Comparison of ENCODE assay signal across 23 cellular contexts in the genomic region with DNA sequence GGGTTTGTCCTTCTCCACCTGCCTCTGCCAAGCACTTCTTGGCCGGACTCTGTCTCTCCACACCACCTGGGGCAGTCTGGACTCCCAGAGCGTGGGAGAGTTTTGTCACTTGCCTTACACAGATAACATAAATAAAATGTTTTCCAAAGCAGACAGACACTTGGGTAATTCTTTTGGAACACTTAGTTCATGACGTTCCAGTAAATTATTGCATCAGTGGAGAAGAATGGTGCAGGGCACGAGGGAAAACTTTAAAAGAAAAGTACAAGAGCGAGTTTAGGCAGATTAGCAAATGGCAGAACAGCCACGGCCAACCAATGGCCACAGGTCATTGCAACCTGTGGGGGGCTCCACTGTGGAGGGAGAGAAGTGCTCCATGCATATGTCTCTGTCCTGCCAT.
A peak's percentile ranks its signal among the peaks of the same experiment; 100 is the strongest.
DNase-seq lines count a peak whose midpoint lies in the region; ATAC-seq, FAIRE-seq and TF ChIP-seq lines count a peak whose summit lies in the region.
"Had no signal": no experiment of that assay in that cellular context is flagged by ENCODE, and none has a peak within 500 bp of the region (broad histone marks: within the 10 kb centered on the region; RNA-seq: fewer than 3 reads in every experiment).

No MANE protein-coding gene starts in this region.

- no peaks in the 10 kb centered on the region for H3K36me3 Mint-ChIP-seq in activated CD4-positive, alpha-beta T cell treated with anti-CD3 and anti-CD28 coated beads, Interleukin-2, amount 10 ng/mL, durations not matched to agents 24 days and 14 days (ENCODE audit: low read depth)
- H3K36me3 Mint-ChIP-seq: brain, mesothelial cell of epicardium had no signal

- FAIRE-seq in endothelial cell of umbilical vein (lab: Jason Lieb, UNC), result no peak
- FAIRE-seq: endometrium had no signal

- H3K4me3 Mint-ChIP-seq in activated CD4-positive, alpha-beta T cell treated with anti-CD3 and anti-CD28 coated beads, Interleukin-2, amount 10 ng/mL, durations not matched to agents 24 days and 14 days, result no peak overlapping the region
- H3K4me3 Mint-ChIP-seq: brain, mesothelial cell of epicardium, nephron progenitor cell had no signal

- H3K9me3 Mint-ChIP-seq in activated CD4-positive, alpha-beta T cell treated with anti-CD3 and anti-CD28 coated beads, Interleukin-2, amount 10 ng/mL, durations not matched to agents 24 days and 14 days, result no peaks in the 10 kb centered on the region

- H3K9me1 ChIP-seq in endothelial cell of umbilical vein (replicated peaks; ENCODE audit: control insufficient read depth, extremely low read depth, insufficient read depth, low read length), result no peaks in the 10 kb centered on the region

- H3K9me3 ChIP-seq in endothelial cell of umbilical vein (replicated peaks; ENCODE audit: control insufficient read depth, insufficient read depth, low read length), result no peaks in the 10 kb centered on the region
- no peaks in the 10 kb centered on the region for H3K9me3 ChIP-seq in right cardiac atrium (ENCODE audit: control insufficient read depth, low read length)
- H3K9me3 ChIP-seq in subcutaneous abdominal adipose tissue (ENCODE audit: control insufficient read depth in 5 of 5, low read length in 5 of 5), result peaks cover 0 to 9% (median 2%) of the 10 kb centered on the region in 5 donors

- no peak overlapping the region for H3K9ac ChIP-seq in endothelial cell of umbilical vein (replicated peaks; ENCODE audit: extremely low read depth, insufficient read depth, low read length)
- no peak overlapping the region for H3K9ac ChIP-seq in subcutaneous abdominal adipose tissue (ENCODE audit: low read length in 5 of 5)

- POLR2A ChIA-PET in endothelial cell of umbilical vein (lab: Charles Lee), result no interaction called here

- CTCF ChIA-PET in endothelial cell of umbilical vein (lab: Charles Lee), result interaction anchor here (1.1 to 2.7 kb wide), 3 partner anchors 10 to 127 kb away, joined by 3 to 10 read pairs (median 6); no protein-coding TSS in a partner anchor

- H3K79me2 ChIP-seq in endothelial cell of umbilical vein (ENCODE audit: control insufficient read depth, insufficient read depth, low read length), result no peaks in the 10 kb centered on the region

- no peaks in the 10 kb centered on the region for H4K20me1 ChIP-seq in endothelial cell of umbilical vein (replicated peaks; ENCODE audit: control insufficient read depth, extremely low read depth, insufficient read depth, low read length)

- no peak for TF ChIP-seq CTCF in endothelial cell of umbilical vein (IDR thresholded peaks at IDR 0.05; ENCODE audit: extremely low read depth in 1 of 2, insufficient read depth in 1 of 2, low read depth in 1 of 2, low read length in 2 of 2)

- no peak overlapping the region for H2AFZ ChIP-seq in endothelial cell of umbilical vein (ENCODE audit: low read depth, low read length)

- no peaks in the 10 kb centered on the region for H3K4me1 Mint-ChIP-seq in activated CD4-positive, alpha-beta T cell treated with anti-CD3 and anti-CD28 coated beads, Interleukin-2, amount 10 ng/mL, durations not matched to agents 24 days and 14 days
- H3K4me1 Mint-ChIP-seq: brain, mesothelial cell of epicardium had no signal

- ATAC-seq in right cardiac atrium (peak; percentile 71 to 73), HG02884 (IDR thresholded peaks at IDR 0.05; ENCODE audit: unreplicated experiment) (no peak)

- H3K27ac Mint-ChIP-seq in activated CD4-positive, alpha-beta T cell treated with anti-CD3 and anti-CD28 coated beads, Interleukin-2, amount 10 ng/mL, durations not matched to agents 24 days and 14 days, result no peak overlapping the region
- H3K27ac Mint-ChIP-seq: activated naive CD4-positive, alpha-beta T cell treated with anti-CD3 and anti-CD28 coated beads, Interleukin-2, amount 50 U/mL, for 72 hours; mesothelial cell of epicardium; nephron progenitor cell had no signal

- peak overlapping the region; percentile 85 for H3K27ac ChIP-seq in endothelial cell of umbilical vein (ENCODE audit: insufficient read depth, low read depth, low read length)
- peak overlapping the region; percentile 12 for H3K27ac ChIP-seq in right cardiac atrium (ENCODE audit: low read length)
- H3K27ac ChIP-seq in subcutaneous abdominal adipose tissue (ENCODE audit: low read depth, low read length), result peak overlapping the region; percentile 21
- H3K27ac ChIP-seq: 22Rv1 had no signal

- peak; percentile 21 for DNase-seq in activated CD4-positive, alpha-beta T cell treated with anti-CD3 and anti-CD28 coated beads, Interleukin-2, amount 10 ng/mL, durations not matched to agents 24 days and 14 days
- DNase-seq in activated CD4-positive, alpha-beta T cell treated with anti-CD3 and anti-CD28 coated beads, Interleukin-2, amount 50 U/mL, for 1 hour, result no peak
- no peak for DNase-seq in endothelial cell of umbilical vein (ENCODE audit: low read depth, low spot score)
- DNase-seq in right cardiac atrium, result peak in 2 of 3 donors; percentile 43 to 57
- no peak for DNase-seq in germinal center (ENCODE audit: low spot score)
- no peak for DNase-seq in T-helper 2 cell
- DNase-seq: activated CD4-positive, alpha-beta T cell treated with anti-CD3 and anti-CD28 coated beads for 1 hour; AML-193; DMS79 treated with DMSO at 0.1 percent for 48 hours; NCI-H1436 treated with DMSO at 0.1 percent for 48 hours; NCI-H2171 treated with DMSO at 0.1 percent for 48 hours; nephron progenitor cell; SHP77; stimulated activated CD8-positive, alpha-beta memory T cell treated with anti-CD3 and anti-CD28 coated beads, Interleukin-4, amount 100 ng/mL, for 48 hours; SW 1271 had no signal

- peaks cover 14% of the 10 kb centered on the region for H3K27me3 Mint-ChIP-seq in activated CD4-positive, alpha-beta T cell treated with anti-CD3 and anti-CD28 coated beads, Interleukin-2, amount 10 ng/mL, durations not matched to agents 24 days and 14 days

- H3K36me3 ChIP-seq in endothelial cell of umbilical vein (ENCODE audit: control insufficient read depth in 2 of 2, extremely low read depth in 1 of 2, insufficient read depth in 2 of 2, low read length in 2 of 2), result no peaks in the 10 kb centered on the region
- H3K36me3 ChIP-seq in subcutaneous abdominal adipose tissue (ENCODE audit: control insufficient read depth in 5 of 5, insufficient read depth in 5 of 5, low read length in 5 of 5), result no peaks in the 10 kb centered on the region
- H3K36me3 ChIP-seq: MG63 had no signal

- H3K4me1 ChIP-seq in endothelial cell of umbilical vein (ENCODE audit: control insufficient read depth, extremely low read depth, insufficient read depth, low read length), result peaks cover 54% of the 10 kb centered on the region
- peaks cover 6% of the 10 kb centered on the region for H3K4me1 ChIP-seq in right cardiac atrium (ENCODE audit: control insufficient read depth, insufficient read depth, low read length)
- H3K4me1 ChIP-seq in subcutaneous abdominal adipose tissue (ENCODE audit: control insufficient read depth in 5 of 5, insufficient read depth in 5 of 5, low read length in 5 of 5), result peaks cover 20 to 45% (median 40%) of the 10 kb centered on the region in 5 donors

- intact Hi-C loops in activated CD4-positive, alpha-beta T cell treated with anti-CD3 and anti-CD28 coated beads, Interleukin-2, amount 10 ng/mL, durations not matched to agents 24 days and 14 days (cut with micrococcal nuclease), result no loop called here
- intact Hi-C loops in endothelial cell of umbilical vein (cut with micrococcal nuclease) (loop anchor here (5.0 kb wide), 2 partner anchors 226 to 456 kb away; no protein-coding TSS in a partner anchor), right cardiac atrium (cut with DNase I) (no loop called here)

- H3K4me2 ChIP-seq in endothelial cell of umbilical vein (ENCODE audit: insufficient read depth, low read length), result peak overlapping the region; percentile 57

- BruUV-seq in endothelial cell of umbilical vein (replicated peaks; lab: Mats Ljungman, UMichigan), result no TSS peak

- H3K4me3 ChIP-seq in endothelial cell of umbilical vein (replicated peaks in 1 of 3; ENCODE audit: insufficient read depth in 1 of 3, low read depth in 1 of 3, low read length in 3 of 3) (no peak overlapping the region), right cardiac atrium (ENCODE audit: low read length) (no peak overlapping the region), subcutaneous abdominal adipose tissue (ENCODE audit: low read depth in 1 of 5, low read length in 5 of 5) (peak overlapping the region in 1 of 5 donors; percentile 22)
- H3K4me3 ChIP-seq: MG63 had no signal

- no peaks in the 10 kb centered on the region for H3K27me3 ChIP-seq in endothelial cell of umbilical vein (ENCODE audit: control insufficient read depth in 2 of 2, insufficient read depth in 2 of 2, low read length in 2 of 2)
- no peaks in the 10 kb centered on the region for H3K27me3 ChIP-seq in right cardiac atrium (ENCODE audit: control insufficient read depth, insufficient read depth)
- H3K27me3 ChIP-seq in subcutaneous abdominal adipose tissue (ENCODE audit: control insufficient read depth in 5 of 5, insufficient read depth in 4 of 5, low read length in 5 of 5), result no peaks in the 10 kb centered on the region
- H3K27me3 ChIP-seq: MG63 had no signal

- dilution Hi-C loops in endothelial cell of umbilical vein (cut with MboI; ENCODE audit: extremely low pct_ligation_motif_present, low sequenced_read_pairs), result no loop called here

- TF ChIP-seq POLR2A in endothelial cell of umbilical vein (IDR thresholded peaks at IDR 0.05; ENCODE audit: low read depth, low read length), result no peak

- WGBS in right cardiac atrium, result 57% methylated on average over 6 of the region's 6 CpGs

TF ChIP-seq in endothelial cell of umbilical vein, 7 proteins besides CTCF, POLR2A, EP300 and RAD21:
- no peak for TF ChIP-seq JUN (IDR thresholded peaks at IDR 0.05; ENCODE audit: borderline replicate concordance, insufficient read depth, insufficient read length, low read depth)
- TF ChIP-seq EZH2 (IDR thresholded peaks at IDR 0.05; ENCODE audit: borderline replicate concordance, low read depth, low read length, severe bottlenecking), result no peak
- no peak for TF ChIP-seq FOS (IDR thresholded peaks at IDR 0.05; ENCODE audit: borderline replicate concordance, insufficient read depth, low read length)
- no peak for TF ChIP-seq POLR2AphosphoS5 (IDR thresholded peaks at IDR 0.05; ENCODE audit: insufficient read depth, low read depth, low read length)
- TF ChIP-seq GATA2 (IDR thresholded peaks at IDR 0.05; ENCODE audit: insufficient read depth, insufficient read length, low read depth, low read length), result no peak
- TF ChIP-seq MYC (IDR thresholded peaks at IDR 0.05; ENCODE audit: low read depth, low read length), result no peak
- TF ChIP-seq, protein P1, sequence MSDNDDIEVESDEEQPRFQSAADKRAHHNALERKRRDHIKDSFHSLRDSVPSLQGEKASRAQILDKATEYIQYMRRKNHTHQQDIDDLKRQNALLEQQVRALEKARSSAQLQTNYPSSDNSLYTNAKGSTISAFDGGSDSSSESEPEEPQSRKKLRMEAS (IDR thresholded peaks at IDR 0.05; ENCODE audit: insufficient read depth, insufficient read length), result no peak
TF ChIP-seq in endothelial cell of umbilical vein: peak in this region for 0.

Comparison
In these comparisons a context has a peak if more than half of its experiments do, and no peak if none do; other contexts are left out.
1. DNase-seq: peak in activated CD4-positive, alpha-beta T cell treated with anti-CD3 and anti-CD28 coated beads, Interleukin-2, amount 10 ng/mL, durations not matched to agents 24 days and 14 days (single experiment) and right cardiac atrium (2 of 3); none in activated CD4-positive, alpha-beta T cell treated with anti-CD3 and anti-CD28 coated beads, Interleukin-2, amount 50 U/mL, for 1 hour (single experiment), endothelial cell of umbilical vein (single experiment), germinal center (single experiment) and T-helper 2 cell (0 of 5).
2. H3K27ac ChIP-seq: peak in every context shown above with its lines; median percentile 85 in endothelial cell of umbilical vein; 21 in subcutaneous abdominal adipose tissue; 12 in right cardiac atrium.